11 cellular contexts compared by ENCODE assay signal in the genomic region with DNA sequence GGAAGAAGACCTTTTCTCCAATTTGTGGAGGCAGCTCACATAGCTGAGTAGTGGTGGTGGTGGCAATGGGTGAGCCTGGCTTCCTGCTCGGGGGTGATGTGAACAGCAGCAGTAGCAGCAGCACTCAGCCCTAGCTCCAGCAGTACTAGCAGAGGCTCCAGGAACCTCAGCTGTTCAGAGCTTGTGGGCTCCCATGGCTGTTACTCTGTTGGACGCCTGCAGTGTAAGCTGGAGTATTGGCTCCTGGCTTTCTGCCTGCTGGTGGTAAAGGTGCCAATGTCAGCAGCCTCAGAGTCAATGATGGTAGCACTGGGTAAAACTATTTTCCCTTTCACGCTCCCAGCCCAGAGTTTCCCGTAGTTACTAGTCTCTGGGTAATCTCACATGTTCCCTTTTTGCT. TPM values are rescaled to one million over a fixed set of nuclear protein-coding genes. Genes with fewer than 3 reads are reported as not detected.
DNase-seq lines count a peak whose midpoint lies in the region; ATAC-seq and TF ChIP-seq lines count a peak whose summit lies in the region.
"Had no signal": no experiment of that assay in that cellular context is flagged by ENCODE, and none has a peak within 500 bp of the region (broad histone marks: within the 10 kb centered on the region; RNA-seq: fewer than 3 reads in every experiment).

No MANE protein-coding gene starts in this region.

- peaks cover 26% of the 10 kb centered on the region for H3K4me1 ChIP-seq in osteoblast (ENCODE audit: insufficient read depth, low read length)

- H3K79me2 ChIP-seq in osteoblast (ENCODE audit: insufficient read depth, low read length), result peaks cover 13% of the 10 kb centered on the region

- peak overlapping the region; percentile 35 for H3K4me3 ChIP-seq in osteoblast (ENCODE audit: insufficient read depth, low read length)

- H3K4me2 ChIP-seq in osteoblast (ENCODE audit: insufficient read depth, low read length), result peak overlapping the region; percentile 69

- H2AFZ ChIP-seq in osteoblast (ENCODE audit: low read length), result peak overlapping the region; percentile 71

- no peaks in the 10 kb centered on the region for H4K20me1 ChIP-seq in osteoblast (ENCODE audit: insufficient read depth, low read length)

- H3K27me3 ChIP-seq in osteoblast (ENCODE audit: insufficient read depth, low read length), result no peaks in the 10 kb centered on the region

- H3K9me3 ChIP-seq in osteoblast (ENCODE audit: low read depth, low read length), result no peaks in the 10 kb centered on the region

- H3K27ac ChIP-seq in osteoblast (ENCODE audit: low read depth, low read length), result peak overlapping the region; percentile 58

- H3K36me3 ChIP-seq in osteoblast (ENCODE audit: insufficient read depth, low read length), result no peaks in the 10 kb centered on the region

- no peak for ATAC-seq in omental fat pad (ENCODE audit: low FRiP score)
- ATAC-seq: CD8-positive, alpha-beta T cell; T-cell had no signal

- DNase-seq in GM03348 (ENCODE audit: low spot score) (peak; percentile 35), NCI-H2196 (lab: John Stamatoyannopoulos, UW; ENCODE audit: unreplicated experiment) (peak; percentile 68), dermis microvascular lymphatic vessel endothelial cell (ENCODE audit: low read depth in 2 of 2) (peak; percentile 11 to 44), osteoblast (ENCODE audit: insufficient read length, low spot score, missing footprints) (peak; percentile 73), omental fat pad (ENCODE audit: low spot score) (no peak), NCI-H1694 treated with DMSO at 0.1 percent for 48 hours (lab: John Stamatoyannopoulos, UW) (no peak), CD1c-positive myeloid dendritic cell (ENCODE audit: extremely low spot score) (no peak)
- DNase-seq in stimulated activated CD4-positive, alpha-beta T cell treated with anti-CD3 and anti-CD28 coated beads, Interleukin-4, amount 100 ng/mL, for 4 hours, result no peak
- DNase-seq: CD8-positive, alpha-beta T cell; stimulated activated CD8-positive, alpha-beta memory T cell treated with anti-CD3 and anti-CD28 coated beads, Interleukin-4, amount 100 ng/mL, for 48 hours; T-cell had no signal

- TF ChIP-seq CTCF in osteoblast (IDR thresholded peaks at IDR 0.05; ENCODE audit: extremely low read depth, low read depth, low read length), result no peak
- TF ChIP-seq CTCF in omental fat pad (IDR thresholded peaks at IDR 0.05), result no peak

RNA-seq across cellular contexts. Expression of gene SEH1L, which starts 3.1 kb away (rescaled TPM):
- total RNA-seq in dermis microvascular lymphatic vessel endothelial cell (44.5 and 50.7 TPM in 2 replicates), osteoblast (45.7 and 51.0 TPM in 2 replicates), omental fat pad (100 to 1,000 TPM in 1 of 4 donors, 10 to 100 TPM in 3; 28.4 to 102 (median 48.6) TPM)

RNA-seq across cellular contexts. Expression of gene CEP192, which starts 46.4 kb away (rescaled TPM):
- total RNA-seq in dermis microvascular lymphatic vessel endothelial cell (20.2 and 21.1 TPM in 2 replicates), osteoblast (29.7 and 29.8 TPM in 2 replicates), omental fat pad (10 to 100 TPM; 13.3 to 29.6 (median 15.6) TPM)

Comparison
In these comparisons a context has a peak if more than half of its experiments do, and no peak if none do; other contexts are left out.
1. DNase-seq: peak in GM03348 (single experiment), NCI-H2196 (single experiment), dermis microvascular lymphatic vessel endothelial cell (2 of 2) and osteoblast (single experiment); none in omental fat pad (single experiment), NCI-H1694 treated with DMSO at 0.1 percent for 48 hours (single experiment), stimulated activated CD4-positive, alpha-beta T cell treated with anti-CD3 and anti-CD28 coated beads, Interleukin-4, amount 100 ng/mL, for 4 hours (0 of 2) and CD1c-positive myeloid dendritic cell (single experiment).